In the genomic region with DNA sequence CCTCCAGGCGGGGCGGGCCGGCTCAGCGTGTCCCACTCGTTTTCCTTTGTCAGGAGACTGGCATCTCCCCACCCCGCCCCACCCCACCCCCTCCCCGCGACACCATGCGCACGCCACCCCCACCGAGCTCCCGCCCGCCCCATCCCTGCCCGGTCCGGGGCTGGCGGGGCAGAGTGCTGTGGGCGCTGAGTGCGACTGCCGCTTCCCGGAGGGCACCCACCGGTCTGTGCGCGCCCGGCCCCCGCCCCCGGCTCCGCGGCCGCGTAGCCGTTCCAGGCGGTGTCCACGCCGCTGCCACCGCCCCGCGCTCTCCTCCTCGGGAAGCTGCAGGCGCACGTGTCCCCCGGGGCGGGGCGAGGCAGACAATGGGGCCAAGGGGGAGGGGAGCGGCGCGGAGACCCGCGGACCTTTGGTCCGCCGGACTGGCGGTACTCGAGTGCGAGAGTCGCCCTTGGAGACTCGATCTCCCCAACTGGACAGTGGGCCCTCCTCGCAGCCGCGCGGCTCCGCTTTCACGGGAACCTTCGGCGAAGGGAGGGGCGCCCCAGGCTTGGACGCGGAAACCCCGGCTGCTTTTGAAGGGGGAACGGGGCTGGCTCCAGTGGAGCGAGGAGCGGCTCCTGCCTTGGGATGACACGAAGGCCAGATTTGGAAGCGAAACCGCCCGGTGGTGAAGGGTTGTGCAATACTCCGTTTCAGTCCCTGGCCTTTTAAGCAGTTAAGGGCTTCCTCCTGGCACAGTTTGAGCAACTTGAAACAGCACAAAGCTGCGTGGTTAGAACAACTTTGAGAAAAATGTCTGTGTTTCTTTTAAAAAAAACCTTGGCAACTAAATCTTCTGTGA, we compare ENCODE assay signal across 8 cellular contexts. TPM values are rescaled to one million over a fixed set of nuclear protein-coding genes. Genes with fewer than 3 reads are reported as not detected.
DNase-seq lines count a peak whose midpoint lies in the region; ATAC-seq and TF ChIP-seq lines count a peak whose summit lies in the region.

No MANE protein-coding gene starts in this region.

- 0 out of 2 replicates have a peak, but pooled peaks have one; percentile 14 for TF ChIP-seq CTCF in OCI-LY7 (conservative IDR thresholded peaks at IDR 0.05; ENCODE audit: low read length)

- H3K27me3 Mint-ChIP-seq in activated T-cell treated with anti-CD3 and anti-CD28 coated beads, Interleukin-2, amount 50 U/mL, for 4 hours (ENCODE audit: low read depth), result no peaks in the 10 kb centered on the region
- no peaks in the 10 kb centered on the region for H3K27me3 Mint-ChIP-seq in naive B cell
- no peaks in the 10 kb centered on the region for H3K27me3 Mint-ChIP-seq in stimulated activated memory B cell treated with anti-CD40 and anti-IgM and Interleukin-4, amounts not matched to agents 10 μg/mL and 1 μg/mL and 100 μg/mL, for 72 hours

- peak overlapping the region; percentile 98 to 100 (median 99) for H3K27ac Mint-ChIP-seq in naive B cell
- H3K27ac Mint-ChIP-seq in stimulated activated memory B cell treated with anti-CD40 and anti-IgM and Interleukin-4, amounts not matched to agents 10 μg/mL and 1 μg/mL and 100 μg/mL, for 72 hours, result peak overlapping the region; percentile 99

- H3K36me3 Mint-ChIP-seq in activated T-cell treated with anti-CD3 and anti-CD28 coated beads, Interleukin-2, amount 50 U/mL, for 4 hours (ENCODE audit: insufficient read depth), result peaks cover 33% of the 10 kb centered on the region
- H3K36me3 Mint-ChIP-seq in naive B cell, result peaks cover 13 to 24% of the 10 kb centered on the region in 2 donors
- peaks cover 40% of the 10 kb centered on the region for H3K36me3 Mint-ChIP-seq in stimulated activated memory B cell treated with anti-CD40 and anti-IgM and Interleukin-4, amounts not matched to agents 10 μg/mL and 1 μg/mL and 100 μg/mL, for 72 hours

- peak overlapping the region; percentile 77 for H3K4me2 ChIP-seq in OCI-LY7 (ENCODE audit: low read length)

- peak overlapping the region; percentile 93 for H3K4me3 Mint-ChIP-seq in activated T-cell treated with anti-CD3 and anti-CD28 coated beads, Interleukin-2, amount 50 U/mL, for 4 hours
- peak overlapping the region; percentile 91 to 99 (median 96) for H3K4me3 Mint-ChIP-seq in naive B cell
- H3K4me3 Mint-ChIP-seq in stimulated activated memory B cell treated with anti-CD40 and anti-IgM and Interleukin-4, amounts not matched to agents 10 μg/mL and 1 μg/mL and 100 μg/mL, for 72 hours, result peak overlapping the region; percentile 84

- intact Hi-C loops in OCI-LY7 (cut with micrococcal nuclease; ENCODE audit: unreplicated experiment), result loop anchor here (1.0 kb wide), 2 partner anchors 35 to 49 kb away; no protein-coding TSS in a partner anchor

- BruUV-seq in OCI-LY7 (replicated peaks; lab: Mats Ljungman, UMichigan), result no TSS peak

- CTCF ChIA-PET in OCI-LY7 (lab: Charles Lee; ENCODE audit: unreplicated experiment), result no interaction called here

- H3K9me3 Mint-ChIP-seq in activated T-cell treated with anti-CD3 and anti-CD28 coated beads, Interleukin-2, amount 50 U/mL, for 4 hours, result no peaks in the 10 kb centered on the region
- no peaks in the 10 kb centered on the region for H3K9me3 Mint-ChIP-seq in naive B cell
- peaks cover 3% of the 10 kb centered on the region for H3K9me3 Mint-ChIP-seq in stimulated activated memory B cell treated with anti-CD40 and anti-IgM and Interleukin-4, amounts not matched to agents 10 μg/mL and 1 μg/mL and 100 μg/mL, for 72 hours

- H2AFZ ChIP-seq in OCI-LY7 (ENCODE audit: low read length), result peak overlapping the region; percentile 42; the same call in 1 of the 2 replicates

- DNase-seq in DMS153 (lab: John Stamatoyannopoulos, UW) (peak; percentile 93), HuH-7.5 (ENCODE audit: low spot score) (peak; percentile 60), OCI-LY7 (ENCODE audit: low spot score) (peak; percentile 92), fibroblast of gingiva (ENCODE audit: low read depth) (peak; percentile 99), naive B cell (peak; percentile 74)
- no peak for DNase-seq in activated T-cell treated with anti-CD3 and anti-CD28 coated beads, Interleukin-2, amount 50 U/mL, for 4 hours

- H3K4me3 ChIP-seq in OCI-LY7 (ENCODE audit: low read depth, low read length, poor library complexity, severe bottlenecking), result peak overlapping the region; percentile 74

- peaks cover 43% of the 10 kb centered on the region for H3K79me2 ChIP-seq in OCI-LY7 (ENCODE audit: insufficient read depth, low read depth, low read length)

- peaks cover 37% of the 10 kb centered on the region for H3K4me1 ChIP-seq in OCI-LY7 (ENCODE audit: insufficient read depth, low read length, poor library complexity, severe bottlenecking)

- peaks cover 41% of the 10 kb centered on the region for H3K36me3 ChIP-seq in OCI-LY7 (ENCODE audit: insufficient read depth, low read length)

- ATAC-seq in GM21529 (IDR thresholded peaks at IDR 0.05; ENCODE audit: unreplicated experiment), result peak; percentile 57
- ATAC-seq in activated T-cell treated with anti-CD3 and anti-CD28 coated beads, Interleukin-2, amount 50 U/mL, for 4 hours, result peak; percentile 39 to 46
- ATAC-seq in naive B cell (ENCODE audit: low read depth in 2 of 2), result peak; percentile 36 to 38
- ATAC-seq in stimulated activated memory B cell treated with anti-CD40 and anti-IgM and Interleukin-4, amounts not matched to agents 10 μg/mL and 1 μg/mL and 100 μg/mL, for 72 hours, result peak; percentile 56

- peaks cover 31% of the 10 kb centered on the region for H4K20me1 ChIP-seq in OCI-LY7 (ENCODE audit: insufficient read depth, low read length)

- H3K9me3 ChIP-seq in OCI-LY7 (ENCODE audit: low read length), result peaks cover 12% of the 10 kb centered on the region; the same call in 1 of the 2 replicates

- H3K27ac ChIP-seq in OCI-LY7 (ENCODE audit: low read depth, low read length, poor library complexity, severe bottlenecking), result peak overlapping the region; percentile 90

- H3K4me1 Mint-ChIP-seq in activated T-cell treated with anti-CD3 and anti-CD28 coated beads, Interleukin-2, amount 50 U/mL, for 4 hours (ENCODE audit: low read depth), result peaks cover 34% of the 10 kb centered on the region
- H3K4me1 Mint-ChIP-seq in naive B cell, result peaks cover 29 to 37% (median 32%) of the 10 kb centered on the region in 3 donors
- peaks cover 41% of the 10 kb centered on the region for H3K4me1 Mint-ChIP-seq in stimulated activated memory B cell treated with anti-CD40 and anti-IgM and Interleukin-4, amounts not matched to agents 10 μg/mL and 1 μg/mL and 100 μg/mL, for 72 hours

- no peaks in the 10 kb centered on the region for H3K9me2 ChIP-seq in OCI-LY7 (ENCODE audit: insufficient read depth, low read length)

- POLR2A ChIA-PET in OCI-LY7 (lab: Charles Lee), result interaction anchor here (0.6 to 12.7 kb wide), 20 partner anchors 8 to 1785 kb away, joined by 3 to 362 read pairs (median 4); partner anchors contain the start of genes CYB5R4 and SNX14

RNA-seq across cellular contexts. Expression of gene SYNCRIP, which starts 1.1 kb away (rescaled TPM):
- total RNA-seq in OCI-LY7 (2014; rRNA removed; shearing (Covaris generic)), result 73.5 and 80.9 TPM in 2 replicates
- total RNA-seq in OCI-LY7 (2022), result 167 and 188 TPM in 2 replicates
- total RNA-seq in activated T-cell treated with anti-CD3 and anti-CD28 coated beads, Interleukin-2, amount 50 U/mL, for 4 hours, result 100 to 1,000 TPM; 248 to 285 (median 283) TPM
- 10 to 100 TPM; 12.0 to 64.0 (median 54.9) TPM for polyA plus RNA-seq in naive B cell (ENCODE audit: low read depth in 6 of 6)

RNA-seq across cellular contexts. Expression of gene SNX14, which starts 50.1 kb away (rescaled TPM):
- total RNA-seq in OCI-LY7 (2014; rRNA removed; shearing (Covaris generic)), result 73.4 and 86.0 TPM in 2 replicates
- 70.1 and 75.3 TPM in 2 replicates for total RNA-seq in OCI-LY7 (2022)
- 10 to 100 TPM; 21.1 to 30.2 (median 25.7) TPM for total RNA-seq in activated T-cell treated with anti-CD3 and anti-CD28 coated beads, Interleukin-2, amount 50 U/mL, for 4 hours
- 10 to 100 TPM; 39.1 to 50.8 (median 45.7) TPM for polyA plus RNA-seq in naive B cell (ENCODE audit: low read depth in 6 of 6)
